Comparison of ENCODE assay signal across 1 cellular context in the genomic region with DNA sequence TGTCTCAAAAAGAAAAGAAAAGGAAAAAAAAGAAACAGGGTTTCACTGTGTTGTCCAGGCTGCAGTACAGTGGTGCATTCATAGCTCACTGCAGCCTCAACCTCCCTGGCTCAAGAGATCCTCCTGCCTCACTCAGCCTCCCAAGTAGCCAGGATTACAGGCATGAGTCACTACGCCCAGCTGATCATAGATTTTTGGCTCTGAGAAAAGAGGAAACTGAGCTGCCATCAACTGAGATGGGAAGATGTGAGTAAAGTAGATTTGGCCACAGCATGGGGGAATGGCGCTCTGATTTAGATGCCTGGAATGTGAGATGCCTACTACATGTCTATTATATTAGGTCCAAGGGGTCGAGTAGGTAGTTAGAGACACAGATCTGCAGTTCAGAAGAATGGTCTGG.
TF ChIP-seq lines count a peak whose summit lies in the region.

No MANE protein-coding gene starts in this region.

TF ChIP-seq in K562, 482 proteins besides CTCF, POLR2A, EP300 and RAD21 (continued from another document and continues in another):
- TF ChIP-seq, protein P1, sequence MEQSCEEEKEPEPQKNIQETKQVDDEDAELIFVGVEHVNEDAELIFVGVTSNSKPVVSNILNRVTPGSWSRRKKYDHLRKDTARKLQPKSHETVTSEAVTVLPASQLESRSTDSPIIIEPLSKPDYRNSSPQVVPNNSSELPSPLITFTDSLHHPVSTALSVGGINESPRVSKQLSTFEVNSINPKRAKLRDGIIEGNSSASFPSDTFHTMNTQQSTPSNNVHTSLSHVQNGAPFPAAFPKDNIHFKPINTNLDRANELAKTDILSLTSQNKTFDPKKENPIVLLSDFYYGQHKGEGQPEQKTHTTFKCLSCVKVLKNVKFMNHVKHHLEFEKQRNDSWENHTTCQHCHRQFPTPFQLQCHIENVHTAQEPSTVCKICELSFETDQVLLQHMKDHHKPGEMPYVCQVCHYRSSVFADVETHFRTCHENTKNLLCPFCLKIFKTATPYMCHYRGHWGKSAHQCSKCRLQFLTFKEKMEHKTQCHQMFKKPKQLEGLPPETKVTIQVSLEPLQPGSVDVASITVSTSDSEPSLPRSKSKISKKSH (CRISPR knock-in tag; IDR thresholded peaks at IDR 0.05) = no peak
- 0 out of 2 replicates have a peak, but pooled peaks have one; percentile 4 for TF ChIP-seq NFIC (IDR thresholded peaks at IDR 0.05)
- no peak for TF ChIP-seq CSDE1 (IDR thresholded peaks at IDR 0.05)
- TF ChIP-seq FOS (IDR thresholded peaks at IDR 0.05; ENCODE audit: extremely low read depth, insufficient read length) = no peak
- no peak for TF ChIP-seq ERF (CRISPR knock-in tag; IDR thresholded peaks at IDR 0.05)
- TF ChIP-seq, protein P2, sequence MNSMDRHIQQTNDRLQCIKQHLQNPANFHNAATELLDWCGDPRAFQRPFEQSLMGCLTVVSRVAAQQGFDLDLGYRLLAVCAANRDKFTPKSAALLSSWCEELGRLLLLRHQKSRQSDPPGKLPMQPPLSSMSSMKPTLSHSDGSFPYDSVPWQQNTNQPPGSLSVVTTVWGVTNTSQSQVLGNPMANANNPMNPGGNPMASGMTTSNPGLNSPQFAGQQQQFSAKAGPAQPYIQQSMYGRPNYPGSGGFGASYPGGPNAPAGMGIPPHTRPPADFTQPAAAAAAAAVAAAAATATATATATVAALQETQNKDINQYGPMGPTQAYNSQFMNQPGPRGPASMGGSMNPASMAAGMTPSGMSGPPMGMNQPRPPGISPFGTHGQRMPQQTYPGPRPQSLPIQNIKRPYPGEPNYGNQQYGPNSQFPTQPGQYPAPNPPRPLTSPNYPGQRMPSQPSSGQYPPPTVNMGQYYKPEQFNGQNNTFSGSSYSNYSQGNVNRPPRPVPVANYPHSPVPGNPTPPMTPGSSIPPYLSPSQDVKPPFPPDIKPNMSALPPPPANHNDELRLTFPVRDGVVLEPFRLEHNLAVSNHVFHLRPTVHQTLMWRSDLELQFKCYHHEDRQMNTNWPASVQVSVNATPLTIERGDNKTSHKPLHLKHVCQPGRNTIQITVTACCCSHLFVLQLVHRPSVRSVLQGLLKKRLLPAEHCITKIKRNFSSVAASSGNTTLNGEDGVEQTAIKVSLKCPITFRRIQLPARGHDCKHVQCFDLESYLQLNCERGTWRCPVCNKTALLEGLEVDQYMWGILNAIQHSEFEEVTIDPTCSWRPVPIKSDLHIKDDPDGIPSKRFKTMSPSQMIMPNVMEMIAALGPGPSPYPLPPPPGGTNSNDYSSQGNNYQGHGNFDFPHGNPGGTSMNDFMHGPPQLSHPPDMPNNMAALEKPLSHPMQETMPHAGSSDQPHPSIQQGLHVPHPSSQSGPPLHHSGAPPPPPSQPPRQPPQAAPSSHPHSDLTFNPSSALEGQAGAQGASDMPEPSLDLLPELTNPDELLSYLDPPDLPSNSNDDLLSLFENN (IDR thresholded peaks at IDR 0.05; ENCODE audit: low read depth in 2 of 2, low read length in 2 of 2) = no peak
- TF ChIP-seq TAF9B (IDR thresholded peaks at IDR 0.05; ENCODE audit: partially characterized antibody) = no peak
- TF ChIP-seq, protein P3, sequence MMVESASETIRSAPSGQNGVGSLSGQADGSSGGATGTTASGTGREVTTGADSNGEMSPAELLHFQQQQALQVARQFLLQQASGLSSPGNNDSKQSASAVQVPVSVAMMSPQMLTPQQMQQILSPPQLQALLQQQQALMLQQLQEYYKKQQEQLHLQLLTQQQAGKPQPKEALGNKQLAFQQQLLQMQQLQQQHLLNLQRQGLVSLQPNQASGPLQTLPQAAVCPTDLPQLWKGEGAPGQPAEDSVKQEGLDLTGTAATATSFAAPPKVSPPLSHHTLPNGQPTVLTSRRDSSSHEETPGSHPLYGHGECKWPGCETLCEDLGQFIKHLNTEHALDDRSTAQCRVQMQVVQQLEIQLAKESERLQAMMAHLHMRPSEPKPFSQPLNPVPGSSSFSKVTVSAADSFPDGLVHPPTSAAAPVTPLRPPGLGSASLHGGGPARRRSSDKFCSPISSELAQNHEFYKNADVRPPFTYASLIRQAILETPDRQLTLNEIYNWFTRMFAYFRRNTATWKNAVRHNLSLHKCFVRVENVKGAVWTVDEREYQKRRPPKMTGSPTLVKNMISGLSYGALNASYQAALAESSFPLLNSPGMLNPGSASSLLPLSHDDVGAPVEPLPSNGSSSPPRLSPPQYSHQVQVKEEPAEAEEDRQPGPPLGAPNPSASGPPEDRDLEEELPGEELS (CRISPR knock-in tag; IDR thresholded peaks at IDR 0.05; ENCODE audit: borderline replicate concordance) = no peak
- no peak for TF ChIP-seq IRF2 (CRISPR knock-in tag; IDR thresholded peaks at IDR 0.05)
- TF ChIP-seq MYBL2 (IDR thresholded peaks at IDR 0.05; ENCODE audit: low read depth) = no peak
- no peak for TF ChIP-seq MYBL2 (CRISPR knock-in tag; IDR thresholded peaks at IDR 0.05; ENCODE audit: borderline replicate concordance)
- no peak for TF ChIP-seq POLR2AphosphoS2 (IDR thresholded peaks at IDR 0.05; ENCODE audit: low read length)
- TF ChIP-seq STAG1 (CRISPR knock-in tag; IDR thresholded peaks at IDR 0.05; ENCODE audit: borderline replicate concordance) = no peak
- TF ChIP-seq, protein P4, sequence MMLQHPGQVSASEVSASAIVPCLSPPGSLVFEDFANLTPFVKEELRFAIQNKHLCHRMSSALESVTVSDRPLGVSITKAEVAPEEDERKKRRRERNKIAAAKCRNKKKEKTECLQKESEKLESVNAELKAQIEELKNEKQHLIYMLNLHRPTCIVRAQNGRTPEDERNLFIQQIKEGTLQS (IDR thresholded peaks at IDR 0.05) = peak; percentile 75
- TF ChIP-seq, protein P4 (CRISPR knock-in tag; conservative IDR thresholded peaks at IDR 0.05) = no peak
- TF ChIP-seq MTA3 (IDR thresholded peaks at IDR 0.05; ENCODE audit: borderline replicate concordance) = no peak
- no peak for TF ChIP-seq KLF1 (tag; IDR thresholded peaks at IDR 0.05)
- no peak for TF ChIP-seq PTRF (tag; IDR thresholded peaks at IDR 0.05)
- no peak for TF ChIP-seq RFX1 (IDR thresholded peaks at IDR 0.05)
- TF ChIP-seq MBD2 (IDR thresholded peaks at IDR 0.05; ENCODE audit: borderline replicate concordance, low read depth) = no peak
- TF ChIP-seq DACH1 (IDR thresholded peaks at IDR 0.05; ENCODE audit: partially characterized antibody) = peak; percentile 72
- peak; percentile 92 for TF ChIP-seq JUND (IDR thresholded peaks at IDR 0.05; ENCODE audit: borderline replicate concordance, low read depth, low read length)
- peak; percentile 90; the same call in 2 of the 3 replicates for TF ChIP-seq JUND (tag; IDR thresholded peaks at IDR 0.05; ENCODE audit: borderline replicate concordance, low read depth, low read length)
- peak; percentile 19; the same call in 1 of the 2 replicates for TF ChIP-seq SMARCA4 (IDR thresholded peaks at IDR 0.05)
- no peak for TF ChIP-seq ZBTB7A (IDR thresholded peaks at IDR 0.05; ENCODE audit: borderline replicate concordance, control insufficient read depth, low read depth, low read length)
- no peak for TF ChIP-seq SREBF2 (CRISPR knock-in tag; IDR thresholded peaks at IDR 0.05)
- 0 out of 4 replicates have a peak, but pooled peaks of 1 of the 2 experiments have one; percentile 14 for TF ChIP-seq KDM1A (IDR thresholded peaks at IDR 0.05)
- TF ChIP-seq, protein P5, sequence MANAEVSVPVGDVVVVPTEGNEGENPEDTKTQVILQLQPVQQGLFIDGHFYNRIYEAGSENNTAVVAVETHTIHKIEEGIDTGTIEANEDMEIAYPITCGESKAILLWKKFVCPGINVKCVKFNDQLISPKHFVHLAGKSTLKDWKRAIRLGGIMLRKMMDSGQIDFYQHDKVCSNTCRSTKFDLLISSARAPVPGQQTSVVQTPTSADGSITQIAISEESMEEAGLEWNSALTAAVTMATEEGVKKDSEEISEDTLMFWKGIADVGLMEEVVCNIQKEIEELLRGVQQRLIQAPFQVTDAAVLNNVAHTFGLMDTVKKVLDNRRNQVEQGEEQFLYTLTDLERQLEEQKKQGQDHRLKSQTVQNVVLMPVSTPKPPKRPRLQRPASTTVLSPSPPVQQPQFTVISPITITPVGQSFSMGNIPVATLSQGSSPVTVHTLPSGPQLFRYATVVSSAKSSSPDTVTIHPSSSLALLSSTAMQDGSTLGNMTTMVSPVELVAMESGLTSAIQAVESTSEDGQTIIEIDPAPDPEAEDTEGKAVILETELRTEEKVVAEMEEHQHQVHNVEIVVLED (CRISPR knock-in tag; IDR thresholded peaks at IDR 0.05) = no peak
- no peak for TF ChIP-seq SAFB (IDR thresholded peaks at IDR 0.05; ENCODE audit: borderline replicate concordance, low read depth, low read length)
- TF ChIP-seq, protein P6, sequence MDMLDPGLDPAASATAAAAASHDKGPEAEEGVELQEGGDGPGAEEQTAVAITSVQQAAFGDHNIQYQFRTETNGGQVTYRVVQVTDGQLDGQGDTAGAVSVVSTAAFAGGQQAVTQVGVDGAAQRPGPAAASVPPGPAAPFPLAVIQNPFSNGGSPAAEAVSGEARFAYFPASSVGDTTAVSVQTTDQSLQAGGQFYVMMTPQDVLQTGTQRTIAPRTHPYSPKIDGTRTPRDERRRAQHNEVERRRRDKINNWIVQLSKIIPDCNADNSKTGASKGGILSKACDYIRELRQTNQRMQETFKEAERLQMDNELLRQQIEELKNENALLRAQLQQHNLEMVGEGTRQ (CRISPR knock-in tag; IDR thresholded peaks at IDR 0.05) = no peak
- TF ChIP-seq HNRNPLL (IDR thresholded peaks at IDR 0.05; ENCODE audit: low read depth, low read length, poor library complexity, severe bottlenecking) = no peak
- TF ChIP-seq, protein P7, sequence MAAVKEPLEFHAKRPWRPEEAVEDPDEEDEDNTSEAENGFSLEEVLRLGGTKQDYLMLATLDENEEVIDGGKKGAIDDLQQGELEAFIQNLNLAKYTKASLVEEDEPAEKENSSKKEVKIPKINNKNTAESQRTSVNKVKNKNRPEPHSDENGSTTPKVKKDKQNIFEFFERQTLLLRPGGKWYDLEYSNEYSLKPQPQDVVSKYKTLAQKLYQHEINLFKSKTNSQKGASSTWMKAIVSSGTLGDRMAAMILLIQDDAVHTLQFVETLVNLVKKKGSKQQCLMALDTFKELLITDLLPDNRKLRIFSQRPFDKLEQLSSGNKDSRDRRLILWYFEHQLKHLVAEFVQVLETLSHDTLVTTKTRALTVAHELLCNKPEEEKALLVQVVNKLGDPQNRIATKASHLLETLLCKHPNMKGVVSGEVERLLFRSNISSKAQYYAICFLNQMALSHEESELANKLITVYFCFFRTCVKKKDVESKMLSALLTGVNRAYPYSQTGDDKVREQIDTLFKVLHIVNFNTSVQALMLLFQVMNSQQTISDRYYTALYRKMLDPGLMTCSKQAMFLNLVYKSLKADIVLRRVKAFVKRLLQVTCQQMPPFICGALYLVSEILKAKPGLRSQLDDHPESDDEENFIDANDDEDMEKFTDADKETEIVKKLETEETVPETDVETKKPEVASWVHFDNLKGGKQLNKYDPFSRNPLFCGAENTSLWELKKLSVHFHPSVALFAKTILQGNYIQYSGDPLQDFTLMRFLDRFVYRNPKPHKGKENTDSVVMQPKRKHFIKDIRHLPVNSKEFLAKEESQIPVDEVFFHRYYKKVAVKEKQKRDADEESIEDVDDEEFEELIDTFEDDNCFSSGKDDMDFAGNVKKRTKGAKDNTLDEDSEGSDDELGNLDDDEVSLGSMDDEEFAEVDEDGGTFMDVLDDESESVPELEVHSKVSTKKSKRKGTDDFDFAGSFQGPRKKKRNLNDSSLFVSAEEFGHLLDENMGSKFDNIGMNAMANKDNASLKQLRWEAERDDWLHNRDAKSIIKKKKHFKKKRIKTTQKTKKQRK (IDR thresholded peaks at IDR 0.05; ENCODE audit: borderline replicate concordance, low read depth, low read length) = no peak
- no peak for TF ChIP-seq ARNT (IDR thresholded peaks at IDR 0.05)
- TF ChIP-seq POLR2H (tag; IDR thresholded peaks at IDR 0.05; ENCODE audit: low read depth) = no peak
- no peak for TF ChIP-seq SUPT5H (IDR thresholded peaks at IDR 0.05)
- TF ChIP-seq MTA2 (IDR thresholded peaks at IDR 0.05; ENCODE audit: low read depth) = no peak
- TF ChIP-seq PML (IDR thresholded peaks at IDR 0.05; ENCODE audit: low read length) = no peak
- TF ChIP-seq, protein P8, sequence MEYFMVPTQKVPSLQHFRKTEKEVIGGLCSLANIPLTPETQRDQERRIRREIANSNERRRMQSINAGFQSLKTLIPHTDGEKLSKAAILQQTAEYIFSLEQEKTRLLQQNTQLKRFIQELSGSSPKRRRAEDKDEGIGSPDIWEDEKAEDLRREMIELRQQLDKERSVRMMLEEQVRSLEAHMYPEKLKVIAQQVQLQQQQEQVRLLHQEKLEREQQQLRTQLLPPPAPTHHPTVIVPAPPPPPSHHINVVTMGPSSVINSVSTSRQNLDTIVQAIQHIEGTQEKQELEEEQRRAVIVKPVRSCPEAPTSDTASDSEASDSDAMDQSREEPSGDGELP (CRISPR knock-in tag; IDR thresholded peaks at IDR 0.05; ENCODE audit: borderline replicate concordance) = peak; percentile 89
- TF ChIP-seq, protein P9, sequence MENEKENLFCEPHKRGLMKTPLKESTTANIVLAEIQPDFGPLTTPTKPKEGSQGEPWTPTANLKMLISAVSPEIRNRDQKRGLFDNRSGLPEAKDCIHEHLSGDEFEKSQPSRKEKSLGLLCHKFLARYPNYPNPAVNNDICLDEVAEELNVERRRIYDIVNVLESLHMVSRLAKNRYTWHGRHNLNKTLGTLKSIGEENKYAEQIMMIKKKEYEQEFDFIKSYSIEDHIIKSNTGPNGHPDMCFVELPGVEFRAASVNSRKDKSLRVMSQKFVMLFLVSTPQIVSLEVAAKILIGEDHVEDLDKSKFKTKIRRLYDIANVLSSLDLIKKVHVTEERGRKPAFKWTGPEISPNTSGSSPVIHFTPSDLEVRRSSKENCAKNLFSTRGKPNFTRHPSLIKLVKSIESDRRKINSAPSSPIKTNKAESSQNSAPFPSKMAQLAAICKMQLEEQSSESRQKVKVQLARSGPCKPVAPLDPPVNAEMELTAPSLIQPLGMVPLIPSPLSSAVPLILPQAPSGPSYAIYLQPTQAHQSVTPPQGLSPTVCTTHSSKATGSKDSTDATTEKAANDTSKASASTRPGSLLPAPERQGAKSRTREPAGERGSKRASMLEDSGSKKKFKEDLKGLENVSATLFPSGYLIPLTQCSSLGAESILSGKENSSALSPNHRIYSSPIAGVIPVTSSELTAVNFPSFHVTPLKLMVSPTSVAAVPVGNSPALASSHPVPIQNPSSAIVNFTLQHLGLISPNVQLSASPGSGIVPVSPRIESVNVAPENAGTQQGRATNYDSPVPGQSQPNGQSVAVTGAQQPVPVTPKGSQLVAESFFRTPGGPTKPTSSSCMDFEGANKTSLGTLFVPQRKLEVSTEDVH (IDR thresholded peaks at IDR 0.05; ENCODE audit: low read depth, partially characterized antibody) = no peak
- TF ChIP-seq HNRNPL (IDR thresholded peaks at IDR 0.05; ENCODE audit: low read depth, low read length) = no peak
- TF ChIP-seq CTBP1 (IDR thresholded peaks at IDR 0.05; ENCODE audit: borderline replicate concordance) = peak; percentile 60; the same call in 1 of the 2 replicates
- TF ChIP-seq, protein P10, sequence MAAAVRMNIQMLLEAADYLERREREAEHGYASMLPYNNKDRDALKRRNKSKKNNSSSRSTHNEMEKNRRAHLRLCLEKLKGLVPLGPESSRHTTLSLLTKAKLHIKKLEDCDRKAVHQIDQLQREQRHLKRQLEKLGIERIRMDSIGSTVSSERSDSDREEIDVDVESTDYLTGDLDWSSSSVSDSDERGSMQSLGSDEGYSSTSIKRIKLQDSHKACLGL (CRISPR knock-in tag; IDR thresholded peaks at IDR 0.05; ENCODE audit: borderline replicate concordance, poor library complexity, severe bottlenecking) = no peak
- no peak for TF ChIP-seq TOE1 (IDR thresholded peaks at IDR 0.05; ENCODE audit: borderline replicate concordance)
- no peak for TF ChIP-seq TOE1 (CRISPR knock-in tag; IDR thresholded peaks at IDR 0.05; ENCODE audit: borderline replicate concordance, low read depth)
- no peak for TF ChIP-seq ZBTB17 (CRISPR knock-in tag; IDR thresholded peaks at IDR 0.05)
- no peak for TF ChIP-seq ZNF384 (IDR thresholded peaks at IDR 0.05; ENCODE audit: low read depth, low read length)
- no peak for TF ChIP-seq GATAD2B (IDR thresholded peaks at IDR 0.05; ENCODE audit: borderline replicate concordance)
